ENCODE assay signal across 20 cellular contexts in the genomic region with DNA sequence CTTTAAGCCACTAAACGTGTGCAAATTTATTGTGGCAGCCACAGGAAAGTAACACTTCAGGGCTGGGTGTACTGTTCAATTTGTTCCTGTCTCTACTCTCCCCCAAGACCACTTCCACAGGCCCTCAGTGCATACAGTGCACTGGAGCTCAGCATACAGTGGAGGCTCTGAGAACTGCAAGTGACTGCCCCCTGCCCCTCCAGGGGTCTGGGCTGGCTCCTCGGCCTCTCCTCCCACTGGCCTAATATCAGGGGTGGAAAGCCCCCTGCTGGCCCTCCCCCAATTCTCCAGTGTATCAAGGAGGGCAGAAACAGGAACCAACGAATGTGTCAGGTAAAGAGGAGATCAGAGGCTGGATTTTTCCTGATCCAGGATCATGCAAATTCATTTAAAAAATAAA. TPM values are rescaled to one million over a fixed set of nuclear protein-coding genes. Genes with fewer than 3 reads are reported as not detected.
DNase-seq lines count a peak whose midpoint lies in the region; ATAC-seq and TF ChIP-seq lines count a peak whose summit lies in the region.
"Had no signal": no experiment of that assay in that cellular context is flagged by ENCODE, and none has a peak within 500 bp of the region (broad histone marks: within the 10 kb centered on the region; RNA-seq: fewer than 3 reads in every experiment).

No MANE protein-coding gene starts in this region.

- H3K9me3 Mint-ChIP-seq in endothelial cell (ENCODE audit: unreplicated experiment): no peaks in the 10 kb centered on the region
- H3K9me3 Mint-ChIP-seq: activated naive CD4-positive, alpha-beta T cell treated with anti-CD3 and anti-CD28 coated beads, Interleukin-2, amount 50 U/mL, for 72 hours; CD4-positive, CD25-positive, alpha-beta regulatory T cell; IgD-negative memory B cell; naive thymus-derived CD8-positive, alpha-beta T cell had no signal

- H3K4me3 Mint-ChIP-seq in endothelial cell (ENCODE audit: unreplicated experiment): no peak overlapping the region
- H3K4me3 Mint-ChIP-seq: CD4-positive, CD25-positive, alpha-beta regulatory T cell; IgD-negative memory B cell; naive thymus-derived CD8-positive, alpha-beta T cell had no signal

- intact Hi-C loops in OCI-LY7 (cut with micrococcal nuclease; ENCODE audit: unreplicated experiment): no loop called here

- peak; percentile 6; the same call in 1 of the 2 replicates for TF ChIP-seq CTCF in GM12874 (IDR thresholded peaks at IDR 0.05; ENCODE audit: insufficient read depth, low read depth, low read length)
- peak; percentile 26; the same call in 1 of the 2 replicates for TF ChIP-seq CTCF in OCI-LY7 (conservative IDR thresholded peaks at IDR 0.05; ENCODE audit: low read length)
- TF ChIP-seq CTCF in endothelial cell (IDR thresholded peaks at IDR 0.05; ENCODE audit: unreplicated experiment): peak; percentile 20

- CTCF ChIA-PET in OCI-LY7 (lab: Charles Lee; ENCODE audit: unreplicated experiment): no interaction called here

- H3K36me3 Mint-ChIP-seq in endothelial cell (ENCODE audit: low read depth, unreplicated experiment): no peaks in the 10 kb centered on the region
- H3K36me3 Mint-ChIP-seq: activated naive CD4-positive, alpha-beta T cell treated with anti-CD3 and anti-CD28 coated beads, Interleukin-2, amount 50 U/mL, for 72 hours; CD4-positive, CD25-positive, alpha-beta regulatory T cell; naive thymus-derived CD8-positive, alpha-beta T cell had no signal

- peaks cover 10% of the 10 kb centered on the region for H3K4me1 Mint-ChIP-seq in endothelial cell (ENCODE audit: unreplicated experiment)
- H3K4me1 Mint-ChIP-seq: CD4-positive, CD25-positive, alpha-beta regulatory T cell had no signal

- H3K27ac Mint-ChIP-seq in endothelial cell (ENCODE audit: unreplicated experiment): no peak overlapping the region
- H3K27ac Mint-ChIP-seq: activated naive CD4-positive, alpha-beta T cell treated with anti-CD3 and anti-CD28 coated beads, Interleukin-2, amount 50 U/mL, for 72 hours; IgD-negative memory B cell had no signal

- DNase-seq in OCI-LY7 (ENCODE audit: low spot score) (peak; percentile 11), endothelial cell (ENCODE audit: low spot score) (peak; percentile 47), SW 1271 (lab: John Stamatoyannopoulos, UW) (no peak), kidney tubule cell (ENCODE audit: low spot score) (no peak)
- DNase-seq in stimulated activated CD8-positive, alpha-beta memory T cell treated with anti-CD3 and anti-CD28 coated beads, Interleukin-4, amount 100 ng/mL, for 48 hours: peak; percentile 13
- DNase-seq: activated CD4-positive, alpha-beta T cell treated with anti-CD3 and anti-CD28 coated beads, Interleukin-2, amount 50 U/mL, for 48 hours; activated T-cell treated with anti-CD3 and anti-CD28 coated beads, Interleukin-2, amount 50 U/mL, for 48 hours; CD4-positive, CD25-positive, alpha-beta regulatory T cell; naive thymus-derived CD8-positive, alpha-beta T cell; NCI-H1048; NCI-H526 treated with DMSO at 0.1 percent for 48 hours; PC-9; psoas muscle; tibial artery had no signal

- POLR2A ChIA-PET in OCI-LY7 (lab: Charles Lee): no interaction called here

- no peaks in the 10 kb centered on the region for H3K36me3 ChIP-seq in OCI-LY7 (ENCODE audit: insufficient read depth, low read length)
- H3K36me3 ChIP-seq: tibial artery had no signal

- no peaks in the 10 kb centered on the region for H3K9me2 ChIP-seq in OCI-LY7 (ENCODE audit: insufficient read depth, low read length)

- no peak overlapping the region for H3K4me3 ChIP-seq in OCI-LY7 (ENCODE audit: low read depth, low read length, poor library complexity, severe bottlenecking)
- H3K4me3 ChIP-seq: PC-9, psoas muscle, smooth muscle cell, tibial artery had no signal

- H2AFZ ChIP-seq in OCI-LY7 (ENCODE audit: low read length): no peak overlapping the region
- H2AFZ ChIP-seq: PC-9 had no signal

- peaks cover 10% of the 10 kb centered on the region for H3K4me1 ChIP-seq in OCI-LY7 (ENCODE audit: insufficient read depth, low read length, poor library complexity, severe bottlenecking)
- H3K4me1 ChIP-seq: psoas muscle, tibial artery had no signal

- ATAC-seq in HG02759 (IDR thresholded peaks at IDR 0.05; ENCODE audit: unreplicated experiment): no peak
- ATAC-seq: activated naive CD4-positive, alpha-beta T cell treated with anti-CD3 and anti-CD28 coated beads, Interleukin-2, amount 50 U/mL, for 72 hours; esophagus mucosa; naive thymus-derived CD8-positive, alpha-beta T cell; psoas muscle had no signal

- H3K27ac ChIP-seq in OCI-LY7 (ENCODE audit: low read depth, low read length, poor library complexity, severe bottlenecking): no peak overlapping the region
- H3K27ac ChIP-seq: PC-9, psoas muscle, tibial artery had no signal

- no TSS peak for BruUV-seq in OCI-LY7 (replicated peaks; lab: Mats Ljungman, UMichigan)

- no peak overlapping the region for H3K4me2 ChIP-seq in OCI-LY7 (ENCODE audit: low read length)
- H3K4me2 ChIP-seq: PC-9, smooth muscle cell had no signal

- H3K9me3 ChIP-seq in OCI-LY7 (ENCODE audit: low read length): no peaks in the 10 kb centered on the region
- H3K9me3 ChIP-seq: psoas muscle, tibial artery had no signal

- H3K27me3 Mint-ChIP-seq in endothelial cell (ENCODE audit: unreplicated experiment): peaks cover 5% of the 10 kb centered on the region
- H3K27me3 Mint-ChIP-seq: IgD-negative memory B cell had no signal

- no peaks in the 10 kb centered on the region for H3K79me2 ChIP-seq in OCI-LY7 (ENCODE audit: insufficient read depth, low read depth, low read length)

- H4K20me1 ChIP-seq in OCI-LY7 (ENCODE audit: insufficient read depth, low read length): no peaks in the 10 kb centered on the region

RNA-seq across cellular contexts. Expression of gene HEG1, which starts 19.9 kb away (rescaled TPM):
- total RNA-seq in OCI-LY7 (2014; rRNA removed; shearing (Covaris generic)): 2.4 and 5.7 TPM in 2 replicates
- 4.9 and 6.0 TPM in 2 replicates for total RNA-seq in OCI-LY7 (2022)
- total RNA-seq in endothelial cell (ENCODE audit: unreplicated experiment): 17.1 TPM

Comparison
In these comparisons a context has a peak if more than half of its experiments do, and no peak if none do; other contexts are left out.
1. DNase-seq: peak in OCI-LY7 (single experiment), endothelial cell (single experiment) and stimulated activated CD8-positive, alpha-beta memory T cell treated with anti-CD3 and anti-CD28 coated beads, Interleukin-4, amount 100 ng/mL, for 48 hours (single experiment); none in SW 1271 (0 of 2) and kidney tubule cell (single experiment).
2. Peak in every context shown above with its lines, with median percentiles within 50 percentile points of each other: CTCF ChIP-seq.